ENCODE assay signal across 8 cellular contexts in the genomic region with DNA sequence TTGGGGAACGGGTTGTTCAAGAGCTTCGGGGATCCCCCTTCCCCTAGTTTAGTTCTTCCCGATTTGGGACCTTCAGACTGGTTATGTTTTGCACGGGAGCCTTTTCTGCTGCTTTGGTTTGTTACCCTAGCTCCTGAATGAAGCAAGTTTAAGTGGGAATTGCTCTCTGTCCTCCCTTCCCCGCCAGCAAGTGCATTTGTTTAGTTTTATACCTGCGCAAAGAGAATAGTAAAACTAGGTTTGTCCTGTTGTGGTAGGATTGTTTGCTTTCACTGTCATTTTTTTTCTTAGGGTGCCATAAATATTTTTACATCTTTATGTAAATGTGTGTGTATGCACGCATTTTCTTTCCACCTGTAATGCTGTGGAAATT.
DNase-seq lines count a peak whose midpoint lies in the region; ATAC-seq, FAIRE-seq and TF ChIP-seq lines count a peak whose summit lies in the region.

No MANE protein-coding gene starts in this region.

- peak; percentile 45 for FAIRE-seq in colon (lab: Jason Lieb, UNC)

- H3K4me1 ChIP-seq in KMS-11 (ENCODE audit: low read depth, poor library complexity, severe bottlenecking) (peaks cover 56% of the 10 kb centered on the region), muscle layer of colon (ENCODE audit: insufficient read depth, low read length) (peaks cover 7% of the 10 kb centered on the region)

- peak overlapping the region; percentile 87 for H2AFZ ChIP-seq in KMS-11 (ENCODE audit: low read depth)

- H3K9me3 ChIP-seq in muscle layer of colon (ENCODE audit: low read length): no peaks in the 10 kb centered on the region

- TF ChIP-seq CTCF in AG04449 (IDR thresholded peaks at IDR 0.05; ENCODE audit: insufficient read depth, low read length, missing control alignments): no peak
- no peak for TF ChIP-seq CTCF in KMS-11 (conservative IDR thresholded peaks at IDR 0.05; ENCODE audit: low read depth, low read length)

- no peak for DNase-seq in AG04449 (ENCODE audit: low read depth, low spot score)
- no peak for DNase-seq in NCI-H748 treated with DMSO at 0.1 percent for 48 hours (lab: John Stamatoyannopoulos, UW)
- DNase-seq in SIG-M5 (lab: John Stamatoyannopoulos, UW): no peak
- no peak for DNase-seq in islet precursor cell

- POLR2A ChIA-PET in AG04449 (lab: Yijun Ruan, JAX): no interaction called here

- no peak for ATAC-seq in GM18873 (IDR thresholded peaks at IDR 0.05; ENCODE audit: low FRiP score, unreplicated experiment)

- H3K4me2 ChIP-seq in KMS-11: peak overlapping the region; percentile 82

- no peaks in the 10 kb centered on the region for H4K20me1 ChIP-seq in KMS-11 (ENCODE audit: insufficient read depth)

- H3K4me3 ChIP-seq in AG04449 (ENCODE audit: low read depth, low read length) (peak overlapping the region; percentile 65), KMS-11 (IDR thresholded peaks at IDR 0.05; ENCODE audit: insufficient read depth, low read depth, low read length) (no peak overlapping the region), muscle layer of colon (ENCODE audit: low read depth in 1 of 2, low read length in 2 of 2) (peak overlapping the region; percentile 72 to 80)

- H3K79me2 ChIP-seq in KMS-11 (ENCODE audit: insufficient read depth, low read depth): no peaks in the 10 kb centered on the region

- CTCF ChIA-PET in AG04449 (lab: Yijun Ruan, JAX): no interaction called here

- H3K9ac ChIP-seq in KMS-11: peak overlapping the region; percentile 53; the same call in 1 of the 2 replicates
- peak overlapping the region; percentile 23 for H3K9ac ChIP-seq in muscle layer of colon (ENCODE audit: low read length)

- H3K27me3 ChIP-seq in KMS-11 (ENCODE audit: insufficient read depth, low read depth) (no peaks in the 10 kb centered on the region), muscle layer of colon (ENCODE audit: control insufficient read depth in 1 of 2, insufficient read depth in 2 of 2, low read length in 2 of 2) (no peaks in the 10 kb centered on the region)

- H3K27ac ChIP-seq in KMS-11: no peak overlapping the region
- H3K27ac ChIP-seq in muscle layer of colon (ENCODE audit: low read depth, low read length): no peak overlapping the region

- H3K36me3 ChIP-seq in KMS-11 (ENCODE audit: insufficient read depth): no peaks in the 10 kb centered on the region
- no peaks in the 10 kb centered on the region for H3K36me3 ChIP-seq in muscle layer of colon (ENCODE audit: insufficient read depth, low read length)
